Comparison of ENCODE assay signal across 10 cellular contexts in genomic region chr15:30065025-30065801, GRCh38. TPM values are rescaled to one million over a fixed set of nuclear protein-coding genes. Genes with fewer than 3 reads are reported as not detected.
DNase-seq lines count a peak whose midpoint lies in the region; ATAC-seq and TF ChIP-seq lines count a peak whose summit lies in the region.
"Had no signal": no experiment of that assay in that cellular context is flagged by ENCODE, and none has a peak within 500 bp of the region (broad histone marks: within the 10 kb centered on the region; RNA-seq: fewer than 3 reads in every experiment).

No MANE protein-coding gene starts in this region.

- H3K27ac ChIP-seq in subcutaneous abdominal adipose tissue (ENCODE audit: low read depth, low read length), result peak overlapping the region; percentile 53
- H3K27ac ChIP-seq in colonic mucosa, result no peak overlapping the region
- H3K27ac ChIP-seq: neural progenitor cell had no signal

- peaks cover 0 to 24% (median 23%) of the 10 kb centered on the region in 5 donors for H3K4me1 ChIP-seq in subcutaneous abdominal adipose tissue (ENCODE audit: control insufficient read depth in 5 of 5, insufficient read depth in 5 of 5, low read length in 5 of 5)
- no peaks in the 10 kb centered on the region for H3K4me1 ChIP-seq in colonic mucosa

- H3K27me3 ChIP-seq in subcutaneous abdominal adipose tissue (ENCODE audit: control insufficient read depth in 5 of 5, insufficient read depth in 4 of 5, low read length in 5 of 5), result no peaks in the 10 kb centered on the region
- H3K27me3 ChIP-seq in colonic mucosa, result no peaks in the 10 kb centered on the region
- H3K27me3 ChIP-seq: neural progenitor cell had no signal

- H3K9ac ChIP-seq in subcutaneous abdominal adipose tissue (ENCODE audit: low read length in 5 of 5), result peak overlapping the region in 1 of 5 donors; percentile 6
- no peak overlapping the region for H3K9ac ChIP-seq in colonic mucosa (ENCODE audit: low read depth in 2 of 2, low read length in 2 of 2)
- H3K9ac ChIP-seq: neural progenitor cell had no signal

- intact Hi-C loops in colonic mucosa (cut with DNase I), result no loop called here

- no peak for ATAC-seq in HG03521 (IDR thresholded peaks at IDR 0.05; ENCODE audit: unreplicated experiment)

- H3K4me3 ChIP-seq in subcutaneous abdominal adipose tissue (ENCODE audit: low read depth in 1 of 5, low read length in 5 of 5) (peak overlapping the region in 2 of 5 donors; percentile 29 to 41), colonic mucosa (no peak overlapping the region)
- H3K4me3 ChIP-seq: neural progenitor cell had no signal

- H3K36me3 ChIP-seq in subcutaneous abdominal adipose tissue (ENCODE audit: control insufficient read depth in 5 of 5, insufficient read depth in 5 of 5, low read length in 5 of 5) (no peaks in the 10 kb centered on the region), colonic mucosa (no peaks in the 10 kb centered on the region)
- H3K36me3 ChIP-seq: neural progenitor cell had no signal

- DNase-seq in HCEC 1CT (peak; percentile 90), T1000 (lab: John Stamatoyannopoulos, UW) (peak; percentile 24), glomerular visceral epithelial cell (ENCODE audit: extremely low spot score) (peak; percentile 89), colonic mucosa (no peak), hippocampal formation (lab: John Stamatoyannopoulos, UW) (no peak), middle frontal gyrus (ENCODE audit: extremely low spot score, low spot score) (no peak)
- DNase-seq: NCI-H1930 had no signal

- H3K9me3 ChIP-seq in subcutaneous abdominal adipose tissue (ENCODE audit: control insufficient read depth in 5 of 5, low read length in 5 of 5) (no peaks in the 10 kb centered on the region), colonic mucosa (no peaks in the 10 kb centered on the region)

- no peak for TF ChIP-seq CTCF in colonic mucosa (IDR thresholded peaks at IDR 0.05)

RNA-seq across cellular contexts. Expression of gene GOLGA8J, which starts 17.5 kb away (rescaled TPM):
- under 1 TPM in 1 of 2 donors, not detected in 1; 0.35 TPM for total RNA-seq in colonic mucosa

Comparison
In these comparisons a context has a peak if more than half of its experiments do, and no peak if none do; other contexts are left out.
1. DNase-seq: peak in HCEC 1CT (single experiment), T1000 (single experiment) and glomerular visceral epithelial cell (single experiment); none in colonic mucosa (single experiment), hippocampal formation (0 of 2) and middle frontal gyrus (single experiment).